ENCODE assay signal across 18 cellular contexts in the genomic region with DNA sequence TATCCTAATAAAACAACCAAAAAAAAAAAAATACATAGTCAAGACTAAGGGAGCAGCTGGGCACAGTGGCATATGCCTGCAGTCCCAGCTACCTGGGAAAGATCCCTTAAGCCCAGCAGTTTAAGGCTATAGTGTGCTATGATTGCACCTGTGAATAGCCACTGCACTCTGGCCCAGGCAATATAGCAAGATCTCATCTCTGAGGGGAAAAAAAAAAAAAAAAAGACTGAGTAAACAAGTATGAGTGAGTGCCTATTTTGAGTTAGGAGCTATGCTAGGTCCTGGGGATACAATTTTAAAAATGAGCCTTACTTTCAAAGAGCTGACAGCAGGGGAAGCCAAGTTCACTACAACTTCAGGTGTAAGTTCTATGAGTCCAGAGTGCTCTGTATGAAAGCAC. TPM values are rescaled to one million over a fixed set of nuclear protein-coding genes. Genes with fewer than 3 reads are reported as not detected.
DNase-seq lines count a peak whose midpoint lies in the region; ATAC-seq and TF ChIP-seq lines count a peak whose summit lies in the region.
"Had no signal": no experiment of that assay in that cellular context is flagged by ENCODE, and none has a peak within 500 bp of the region (broad histone marks: within the 10 kb centered on the region; RNA-seq: fewer than 3 reads in every experiment).

No MANE protein-coding gene starts in this region.

- ATAC-seq in activated naive CD8-positive, alpha-beta T cell treated with anti-CD3 and anti-CD28 coated beads, Interleukin-2, amount 10 ng/mL, durations not matched to agents 7 days and 5 days (ENCODE audit: low read depth) = no peak
- ATAC-seq in activated naive CD8-positive, alpha-beta T cell treated with anti-CD3 and anti-CD28 coated beads, Interleukin-2, amount 50 U/mL, for 24 hours = no peak
- ATAC-seq in activated T-helper 17 cell treated with anti-CD3 and anti-CD28 coated beads, Interleukin-2, amount 50 U/mL, for 72 hours (replicated peaks) = no peak
- no peak for ATAC-seq in stimulated activated naive CD8-positive, alpha-beta T cell treated with anti-CD3 and anti-CD28 coated beads, Interleukin-15, amount 100 ng/mL, for 72 hours
- no peak for ATAC-seq in HG03025 (IDR thresholded peaks at IDR 0.05; ENCODE audit: low FRiP score, unreplicated experiment)

- no peaks in the 10 kb centered on the region for H3K36me3 ChIP-seq in BE2C
- H3K36me3 ChIP-seq: transverse colon had no signal

- H3K27ac Mint-ChIP-seq in activated naive CD8-positive, alpha-beta T cell treated with anti-CD3 and anti-CD28 coated beads, Interleukin-2, amount 10 ng/mL, durations not matched to agents 7 days and 5 days = peak overlapping the region; percentile 25
- H3K27ac Mint-ChIP-seq in activated naive CD8-positive, alpha-beta T cell treated with anti-CD3 and anti-CD28 coated beads, Interleukin-2, amount 50 U/mL, for 24 hours = no peak overlapping the region
- peak overlapping the region; percentile 39 for H3K27ac Mint-ChIP-seq in activated T-helper 17 cell treated with anti-CD3 and anti-CD28 coated beads, Interleukin-2, amount 50 U/mL, for 72 hours
- peak overlapping the region; percentile 2 to 52 for H3K27ac Mint-ChIP-seq in stimulated activated naive CD8-positive, alpha-beta T cell treated with anti-CD3 and anti-CD28 coated beads, Interleukin-15, amount 100 ng/mL, for 72 hours

- no peak for TF ChIP-seq CTCF in BE2C (IDR thresholded peaks at IDR 0.05; ENCODE audit: low read depth, low read length)

- CTCF ChIA-PET in HEK293T (lab: Yijun Ruan, JAX) = interaction anchor here (0.6 to 0.8 kb wide), 6 partner anchors 13 to 506 kb away, joined by 3 to 7 read pairs (median 5); no protein-coding TSS in a partner anchor

- peaks cover 58% of the 10 kb centered on the region for H3K4me1 Mint-ChIP-seq in activated naive CD8-positive, alpha-beta T cell treated with anti-CD3 and anti-CD28 coated beads, Interleukin-2, amount 10 ng/mL, durations not matched to agents 7 days and 5 days
- H3K4me1 Mint-ChIP-seq in activated naive CD8-positive, alpha-beta T cell treated with anti-CD3 and anti-CD28 coated beads, Interleukin-2, amount 50 U/mL, for 24 hours = peaks cover 80% of the 10 kb centered on the region
- peaks cover 49% of the 10 kb centered on the region for H3K4me1 Mint-ChIP-seq in activated T-helper 17 cell treated with anti-CD3 and anti-CD28 coated beads, Interleukin-2, amount 50 U/mL, for 72 hours
- peaks cover 84% of the 10 kb centered on the region for H3K4me1 Mint-ChIP-seq in stimulated activated naive CD8-positive, alpha-beta T cell treated with anti-CD3 and anti-CD28 coated beads, Interleukin-15, amount 100 ng/mL, for 72 hours

- POLR2A ChIA-PET in activated naive CD8-positive, alpha-beta T cell treated with anti-CD3 and anti-CD28 coated beads, Interleukin-2, amount 10 ng/mL, durations not matched to agents 7 days and 5 days (lab: Charles Lee) = interaction anchor here (0.6 kb wide), 2 partner anchors 51 to 60 kb away, joined by 3 to 7 read pairs; no protein-coding TSS in a partner anchor
- POLR2A ChIA-PET in HEK293T (lab: Yijun Ruan, JAX) = no interaction called here

- no peaks in the 10 kb centered on the region for H3K9me3 Mint-ChIP-seq in activated naive CD8-positive, alpha-beta T cell treated with anti-CD3 and anti-CD28 coated beads, Interleukin-2, amount 10 ng/mL, durations not matched to agents 7 days and 5 days
- no peaks in the 10 kb centered on the region for H3K9me3 Mint-ChIP-seq in activated naive CD8-positive, alpha-beta T cell treated with anti-CD3 and anti-CD28 coated beads, Interleukin-2, amount 50 U/mL, for 24 hours
- H3K9me3 Mint-ChIP-seq in activated T-helper 17 cell treated with anti-CD3 and anti-CD28 coated beads, Interleukin-2, amount 50 U/mL, for 72 hours = no peaks in the 10 kb centered on the region
- no peaks in the 10 kb centered on the region for H3K9me3 Mint-ChIP-seq in stimulated activated naive CD8-positive, alpha-beta T cell treated with anti-CD3 and anti-CD28 coated beads, Interleukin-15, amount 100 ng/mL, for 72 hours

- no peaks in the 10 kb centered on the region for H3K9me3 ChIP-seq in BE2C
- H3K9me3 ChIP-seq: transverse colon had no signal

- H3K4me1 ChIP-seq in BE2C = 0 out of 2 replicates have a peak, but pooled peaks cover 2% of the 10 kb centered on the region

- no peaks in the 10 kb centered on the region for H3K27me3 Mint-ChIP-seq in activated naive CD8-positive, alpha-beta T cell treated with anti-CD3 and anti-CD28 coated beads, Interleukin-2, amount 10 ng/mL, durations not matched to agents 7 days and 5 days
- H3K27me3 Mint-ChIP-seq in activated naive CD8-positive, alpha-beta T cell treated with anti-CD3 and anti-CD28 coated beads, Interleukin-2, amount 50 U/mL, for 24 hours = no peaks in the 10 kb centered on the region
- H3K27me3 Mint-ChIP-seq in activated T-helper 17 cell treated with anti-CD3 and anti-CD28 coated beads, Interleukin-2, amount 50 U/mL, for 72 hours = no peaks in the 10 kb centered on the region
- H3K27me3 Mint-ChIP-seq in stimulated activated naive CD8-positive, alpha-beta T cell treated with anti-CD3 and anti-CD28 coated beads, Interleukin-15, amount 100 ng/mL, for 72 hours = no peaks in the 10 kb centered on the region

- no peaks in the 10 kb centered on the region for H3K27me3 ChIP-seq in BE2C
- H3K27me3 ChIP-seq: transverse colon had no signal

- peaks cover 10% of the 10 kb centered on the region for H3K36me3 Mint-ChIP-seq in activated naive CD8-positive, alpha-beta T cell treated with anti-CD3 and anti-CD28 coated beads, Interleukin-2, amount 10 ng/mL, durations not matched to agents 7 days and 5 days
- H3K36me3 Mint-ChIP-seq in activated naive CD8-positive, alpha-beta T cell treated with anti-CD3 and anti-CD28 coated beads, Interleukin-2, amount 50 U/mL, for 24 hours (ENCODE audit: low read depth) = peaks cover 4% of the 10 kb centered on the region
- H3K36me3 Mint-ChIP-seq in activated T-helper 17 cell treated with anti-CD3 and anti-CD28 coated beads, Interleukin-2, amount 50 U/mL, for 72 hours (ENCODE audit: low read depth) = peaks cover 9% of the 10 kb centered on the region

- DNase-seq in activated naive CD8-positive, alpha-beta T cell treated with anti-CD3 and anti-CD28 coated beads, Interleukin-2, amount 10 ng/mL, durations not matched to agents 7 days and 5 days = no peak
- no peak for DNase-seq in activated naive CD8-positive, alpha-beta T cell treated with anti-CD3 and anti-CD28 coated beads, Interleukin-2, amount 50 U/mL, for 24 hours
- no peak for DNase-seq in HEK293T (ENCODE audit: extremely low spot score)
- DNase-seq in stimulated activated naive CD8-positive, alpha-beta T cell treated with anti-CD3 and anti-CD28 coated beads, Interleukin-15, amount 100 ng/mL, for 72 hours = no peak
- DNase-seq in BE2C = no peak
- DNase-seq: activated CD4-positive, alpha-beta T cell treated with anti-CD3 and anti-CD28 coated beads, Interleukin-2, amount 50 U/mL, for 48 hours; amygdala; caudate nucleus; erythroblast; foreskin melanocyte; NCI-H1105; NCI-H524 treated with DMSO at 0.1 percent for 48 hours; Right ventricle myocardium superior; stimulated activated naive CD4-positive, alpha-beta T cell treated with Interleukin-2 at 50 U/mL for 16 hours; transverse colon had no signal

- no peak overlapping the region for H3K4me3 Mint-ChIP-seq in activated naive CD8-positive, alpha-beta T cell treated with anti-CD3 and anti-CD28 coated beads, Interleukin-2, amount 10 ng/mL, durations not matched to agents 7 days and 5 days
- H3K4me3 Mint-ChIP-seq in activated naive CD8-positive, alpha-beta T cell treated with anti-CD3 and anti-CD28 coated beads, Interleukin-2, amount 50 U/mL, for 24 hours = no peak overlapping the region
- H3K4me3 Mint-ChIP-seq in activated T-helper 17 cell treated with anti-CD3 and anti-CD28 coated beads, Interleukin-2, amount 50 U/mL, for 72 hours = no peak overlapping the region
- no peak overlapping the region for H3K4me3 Mint-ChIP-seq in stimulated activated naive CD8-positive, alpha-beta T cell treated with anti-CD3 and anti-CD28 coated beads, Interleukin-15, amount 100 ng/mL, for 72 hours

- no peak overlapping the region for H3K4me3 ChIP-seq in BE2C (ENCODE audit: low read depth, low read length)
- H3K4me3 ChIP-seq: lung, transverse colon had no signal

TF ChIP-seq in HEK293T, 16 proteins besides CTCF, POLR2A, EP300 and RAD21:
- TF ChIP-seq ZNF384 (IDR thresholded peaks at IDR 0.05) (peak; percentile 55; the same call in 1 of the 2 replicates), SUZ12 (IDR thresholded peaks at IDR 0.05) (no peak), L3MBTL2 (conservative IDR thresholded peaks at IDR 0.05) (no peak), CTBP1 (IDR thresholded peaks at IDR 0.05; ENCODE audit: borderline replicate concordance) (no peak), FOXM1 (IDR thresholded peaks at IDR 0.05; ENCODE audit: borderline replicate concordance) (no peak), ARNT (IDR thresholded peaks at IDR 0.05) (no peak)
- TF ChIP-seq, protein P1, sequence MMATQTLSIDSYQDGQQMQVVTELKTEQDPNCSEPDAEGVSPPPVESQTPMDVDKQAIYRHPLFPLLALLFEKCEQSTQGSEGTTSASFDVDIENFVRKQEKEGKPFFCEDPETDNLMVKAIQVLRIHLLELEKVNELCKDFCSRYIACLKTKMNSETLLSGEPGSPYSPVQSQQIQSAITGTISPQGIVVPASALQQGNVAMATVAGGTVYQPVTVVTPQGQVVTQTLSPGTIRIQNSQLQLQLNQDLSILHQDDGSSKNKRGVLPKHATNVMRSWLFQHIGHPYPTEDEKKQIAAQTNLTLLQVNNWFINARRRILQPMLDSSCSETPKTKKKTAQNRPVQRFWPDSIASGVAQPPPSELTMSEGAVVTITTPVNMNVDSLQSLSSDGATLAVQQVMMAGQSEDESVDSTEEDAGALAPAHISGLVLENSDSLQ (IDR thresholded peaks at IDR 0.05) = no peak

RNA-seq across cellular contexts. Expression of gene GRB2, which starts 55.4 kb away (rescaled TPM):
- 100 to 1,000 TPM; 149 to 155 TPM for total RNA-seq in activated naive CD8-positive, alpha-beta T cell treated with anti-CD3 and anti-CD28 coated beads, Interleukin-2, amount 10 ng/mL, durations not matched to agents 7 days and 5 days
- total RNA-seq in activated T-helper 17 cell treated with anti-CD3 and anti-CD28 coated beads, Interleukin-2, amount 50 U/mL, for 72 hours = 100 to 1,000 TPM; 141 to 163 TPM
- polyA plus RNA-seq in BE2C (2012; ENCODE audit: insufficient read depth, insufficient read length, low read depth) = 86.9 TPM
